11 cellular contexts compared by ENCODE assay signal in genomic region chr16:23362460-23363317, GRCh38.
DNase-seq lines count a peak whose midpoint lies in the region; ATAC-seq, FAIRE-seq and TF ChIP-seq lines count a peak whose summit lies in the region.
"Had no signal": no experiment of that assay in that cellular context is flagged by ENCODE, and none has a peak within 500 bp of the region (broad histone marks: within the 10 kb centered on the region; RNA-seq: fewer than 3 reads in every experiment).

No MANE protein-coding gene starts in this region.

- H3K4me1 Mint-ChIP-seq in stimulated activated naive CD8-positive, alpha-beta T cell treated with anti-CD3 and anti-CD28 coated beads, Interleukin-15, amount 100 ng/mL, for 72 hours, result peaks cover 12% of the 10 kb centered on the region

- H3K36me3 ChIP-seq in Peyer's patch (no peaks in the 10 kb centered on the region), small intestine (ENCODE audit: control insufficient read depth in 2 of 2, insufficient read depth in 2 of 2, low read length in 2 of 2) (no peaks in the 10 kb centered on the region)

- no peaks in the 10 kb centered on the region for H3K27me3 ChIP-seq in Peyer's patch
- no peaks in the 10 kb centered on the region for H3K27me3 ChIP-seq in small intestine (ENCODE audit: control insufficient read depth in 2 of 2, insufficient read depth in 2 of 2, low read length in 2 of 2)

- no peaks in the 10 kb centered on the region for H3K27me3 Mint-ChIP-seq in stimulated activated naive CD8-positive, alpha-beta T cell treated with anti-CD3 and anti-CD28 coated beads, Interleukin-15, amount 100 ng/mL, for 72 hours
- H3K27me3 Mint-ChIP-seq: activated naive CD4-positive, alpha-beta T cell treated with anti-CD3 and anti-CD28 coated beads, Interleukin-2, amount 50 U/mL, for 24 hours had no signal

- 15 to 52% (median 27%) methylated on average over 11 of the region's 11 CpGs for WGBS in small intestine, 3 donors

- no peaks in the 10 kb centered on the region for H3K4me1 ChIP-seq in Peyer's patch
- H3K4me1 ChIP-seq in small intestine (ENCODE audit: control insufficient read depth in 2 of 2, insufficient read depth in 1 of 2, low read depth in 1 of 2, low read length in 1 of 2), result no peaks in the 10 kb centered on the region

- peak; percentile 59 for DNase-seq in HT-29 (ENCODE audit: low spot score)
- peak in 2 of 3 donors; percentile 76 to 87 for DNase-seq in Peyer's patch
- DNase-seq in left ventricle myocardium superior, result peak; percentile 35
- DNase-seq in small intestine, result peak; percentile 74
- DNase-seq in stimulated activated naive CD8-positive, alpha-beta T cell treated with anti-CD3 and anti-CD28 coated beads, Interleukin-15, amount 100 ng/mL, for 72 hours, result no peak
- no peak for DNase-seq in globus pallidus (ENCODE audit: low spot score)
- DNase-seq: effector memory CD4-positive, alpha-beta T cell; immature natural killer cell had no signal

- H3K4me3 Mint-ChIP-seq in stimulated activated naive CD8-positive, alpha-beta T cell treated with anti-CD3 and anti-CD28 coated beads, Interleukin-15, amount 100 ng/mL, for 72 hours, result no peak overlapping the region
- H3K4me3 Mint-ChIP-seq: activated naive CD4-positive, alpha-beta T cell treated with anti-CD3 and anti-CD28 coated beads, Interleukin-2, amount 50 U/mL, for 24 hours; immature natural killer cell had no signal

- no peak for TF ChIP-seq POLR2A in Peyer's patch (IDR thresholded peaks at IDR 0.05)

- H3K4me3 ChIP-seq in Peyer's patch (no peak overlapping the region), small intestine (ENCODE audit: low read depth in 1 of 2, low read length in 2 of 2) (no peak overlapping the region)

- FAIRE-seq in small intestine (lab: Jason Lieb, UNC), result no peak

- H3K27ac Mint-ChIP-seq in stimulated activated naive CD8-positive, alpha-beta T cell treated with anti-CD3 and anti-CD28 coated beads, Interleukin-15, amount 100 ng/mL, for 72 hours, result peak overlapping the region in 1 of 2 donors; percentile 52
- H3K27ac Mint-ChIP-seq: activated naive CD4-positive, alpha-beta T cell treated with anti-CD3 and anti-CD28 coated beads, Interleukin-2, amount 50 U/mL, for 24 hours; immature natural killer cell had no signal

- ATAC-seq in left ventricle myocardium superior, result peak; percentile 84
- ATAC-seq in stimulated activated naive CD8-positive, alpha-beta T cell treated with anti-CD3 and anti-CD28 coated beads, Interleukin-15, amount 100 ng/mL, for 72 hours, result no peak
- no peak for ATAC-seq in GM18868 (IDR thresholded peaks at IDR 0.05; ENCODE audit: unreplicated experiment)
- no peak for ATAC-seq in HG03280 (IDR thresholded peaks at IDR 0.05; ENCODE audit: unreplicated experiment)

- H3K27ac ChIP-seq in Peyer's patch (peak overlapping the region in 3 of 4 donors; percentile 2 to 65 (median 43)), small intestine (ENCODE audit: low read depth in 1 of 2, low read length in 1 of 2) (peak overlapping the region in 1 of 2 donors; percentile 19)

- intact Hi-C loops in left ventricle myocardium superior (cut with micrococcal nuclease), result no loop called here

- H3K9me3 Mint-ChIP-seq in stimulated activated naive CD8-positive, alpha-beta T cell treated with anti-CD3 and anti-CD28 coated beads, Interleukin-15, amount 100 ng/mL, for 72 hours, result no peaks in the 10 kb centered on the region
- H3K9me3 Mint-ChIP-seq: activated naive CD4-positive, alpha-beta T cell treated with anti-CD3 and anti-CD28 coated beads, Interleukin-2, amount 50 U/mL, for 24 hours; immature natural killer cell had no signal

- H3K9me3 ChIP-seq in Peyer's patch (no peaks in the 10 kb centered on the region), small intestine (ENCODE audit: control insufficient read depth, low read depth) (no peaks in the 10 kb centered on the region)

- no peak for TF ChIP-seq CTCF in Peyer's patch (IDR thresholded peaks at IDR 0.05)

Comparison
In these comparisons a context has a peak if more than half of its experiments do, and no peak if none do; other contexts are left out.
1. DNase-seq: peak in HT-29 (single experiment), Peyer's patch (2 of 3), left ventricle myocardium superior (single experiment) and small intestine (single experiment); none in stimulated activated naive CD8-positive, alpha-beta T cell treated with anti-CD3 and anti-CD28 coated beads, Interleukin-15, amount 100 ng/mL, for 72 hours (0 of 2) and globus pallidus (single experiment).